ENCODE assay signal across 18 cellular contexts in the genomic region with DNA sequence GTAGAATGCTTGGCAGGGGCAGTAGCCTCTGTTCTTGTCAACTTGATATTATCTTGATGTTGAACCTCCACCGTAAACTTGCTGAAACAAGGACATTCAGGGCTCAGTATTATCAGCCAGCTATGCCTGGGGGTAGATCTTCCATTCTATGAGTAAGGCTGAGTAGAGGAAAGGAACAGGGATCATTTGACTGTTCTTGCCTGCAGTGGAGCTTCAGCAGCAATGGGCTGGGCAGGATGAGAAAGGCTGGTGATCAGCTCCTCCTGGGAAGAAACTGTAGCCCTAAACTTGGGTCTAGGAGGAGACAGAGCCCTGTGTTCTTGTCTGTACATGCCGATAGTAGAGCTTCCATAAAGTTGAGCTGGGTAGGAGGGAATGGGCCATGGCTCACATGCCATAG.
DNase-seq lines count a peak whose midpoint lies in the region; ATAC-seq and TF ChIP-seq lines count a peak whose summit lies in the region.
"Had no signal": no experiment of that assay in that cellular context is flagged by ENCODE, and none has a peak within 500 bp of the region (broad histone marks: within the 10 kb centered on the region; RNA-seq: fewer than 3 reads in every experiment).

No MANE protein-coding gene starts in this region.

- H3K27me3 ChIP-seq in mammary epithelial cell (ENCODE audit: insufficient read depth, low read length): no peaks in the 10 kb centered on the region

- no peak for ATAC-seq in GM18909 (IDR thresholded peaks at IDR 0.05; ENCODE audit: poor library complexity, unreplicated experiment)
- ATAC-seq: GM12878 had no signal

- no TSS peak for BruUV-seq in mammary epithelial cell (replicated peaks; lab: Mats Ljungman, UMichigan)

- dilution Hi-C loops in mammary epithelial cell (cut with HindIII; ENCODE audit: low sequenced_read_pairs): no loop called here

- no peak overlapping the region for H2AFZ ChIP-seq in mammary epithelial cell (ENCODE audit: low read depth, low read length)
- H2AFZ ChIP-seq: GM23248 had no signal

- CTCF ChIA-PET in mammary epithelial cell (lab: Charles Lee; ENCODE audit: low non-redundant PET): no interaction called here

- WGBS in mammary epithelial cell (ENCODE audit: low coverage, missing lambda C conversion rate): 50% methylated on average over 2 of the region's 2 CpGs

- TF ChIP-seq CTCF in epithelial cell of esophagus (IDR thresholded peaks at IDR 0.05; ENCODE audit: insufficient read depth, low read depth, low read length, missing control alignments) (no peak), mammary epithelial cell (conservative IDR thresholded peaks at IDR 0.05 in 1 of 2, IDR thresholded peaks at IDR 0.05 in 1 of 2; ENCODE audit: extremely low read depth in 1 of 2, insufficient read depth in 1 of 2, low read depth in 1 of 2, low read length in 2 of 2) (no peak)

- DNase-seq in SK-MEL-5 (ENCODE audit: low read depth, low spot score): peak; percentile 30
- peak; percentile 24 for DNase-seq in epithelial cell of esophagus (ENCODE audit: low read depth)
- peak; percentile 61 for DNase-seq in islet precursor cell
- DNase-seq in posterior vena cava (ENCODE audit: low spot score): peak; percentile 8
- no peak for DNase-seq in DMS79 (lab: John Stamatoyannopoulos, UW)
- no peak for DNase-seq in NCI-H2107 (lab: John Stamatoyannopoulos, UW)
- DNase-seq in mammary epithelial cell: no peak
- DNase-seq: C1 segment of cervical spinal cord; Calu3; CD4-positive, alpha-beta memory T cell; COR-L47; DMS53; DND-41; GDM1; GM23248; HCEC 1CT had no signal

- H3K36me3 ChIP-seq in mammary epithelial cell (ENCODE audit: insufficient read depth, low read length): no peaks in the 10 kb centered on the region

- no peak overlapping the region for H3K4me2 ChIP-seq in mammary epithelial cell (ENCODE audit: insufficient read depth, low read depth, low read length)

- no peaks in the 10 kb centered on the region for H3K4me1 ChIP-seq in mammary epithelial cell (ENCODE audit: insufficient read depth, low read length)

- H3K9ac ChIP-seq in mammary epithelial cell (ENCODE audit: insufficient read depth, low read length): no peak overlapping the region
- H3K9ac ChIP-seq: GM23248 had no signal

- no peaks in the 10 kb centered on the region for H3K79me2 ChIP-seq in mammary epithelial cell (ENCODE audit: insufficient read depth, low read length)

- H3K4me3 ChIP-seq in epithelial cell of esophagus (ENCODE audit: low read length): no peak overlapping the region
- no peak overlapping the region for H3K4me3 ChIP-seq in mammary epithelial cell (replicated peaks in 1 of 3; ENCODE audit: insufficient read depth in 1 of 3, low read depth in 2 of 3, low read length in 3 of 3)
- H3K4me3 ChIP-seq: GM12878, GM23248 had no signal

- intact Hi-C loops in posterior vena cava (cut with DNase I): no loop called here
- intact Hi-C loops in mammary epithelial cell (cut with micrococcal nuclease): no loop called here

- no peaks in the 10 kb centered on the region for H4K20me1 ChIP-seq in mammary epithelial cell (ENCODE audit: insufficient read depth, low read length)

- H3K9me3 ChIP-seq in mammary epithelial cell (replicated peaks; ENCODE audit: insufficient read depth, low read length): no peaks in the 10 kb centered on the region

- in situ Hi-C loops in SK-MEL-5 (cut with HindIII; ENCODE audit: low pct_unique_long_range_greater_than_20kb, low sequenced_read_pairs) (no loop called here), mammary epithelial cell (cut with MboI; ENCODE audit: low sequenced_read_pairs in 2 of 2) (no loop called here)

- H3K27ac ChIP-seq in mammary epithelial cell (ENCODE audit: insufficient read depth, low read depth, low read length): no peak overlapping the region
- H3K27ac ChIP-seq: GM23248 had no signal

Comparison
In these comparisons a context has a peak if more than half of its experiments do, and no peak if none do; other contexts are left out.
1. DNase-seq: peak in SK-MEL-5 (single experiment), epithelial cell of esophagus (single experiment), islet precursor cell (single experiment) and posterior vena cava (single experiment); none in DMS79 (single experiment), NCI-H2107 (single experiment) and mammary epithelial cell (single experiment).